In genomic region chr17:8290043-8290442, GRCh38 we compare ENCODE assay signal across 13 cellular contexts. TPM values are rescaled to one million over a fixed set of nuclear protein-coding genes. Genes with fewer than 3 reads are reported as not detected.
DNase-seq lines count a peak whose midpoint lies in the region; ATAC-seq and TF ChIP-seq lines count a peak whose summit lies in the region.
"Had no signal": no experiment of that assay in that cellular context is flagged by ENCODE, and none has a peak within 500 bp of the region (broad histone marks: within the 10 kb centered on the region; RNA-seq: fewer than 3 reads in every experiment).

No MANE protein-coding gene starts in this region.

- no peaks in the 10 kb centered on the region for H4K20me1 ChIP-seq in hepatocyte (ENCODE audit: insufficient read depth, poor library complexity, severe bottlenecking)

- no peaks in the 10 kb centered on the region for H3K9me2 ChIP-seq in hepatocyte (replicated peaks; ENCODE audit: insufficient read depth)

- no peaks in the 10 kb centered on the region for H3K36me3 ChIP-seq in hepatocyte (replicated peaks; ENCODE audit: insufficient read depth, low read depth)
- H3K36me3 ChIP-seq: thyroid gland had no signal

- H3K4me1 ChIP-seq in hepatocyte (ENCODE audit: insufficient read depth), result peaks cover 16% of the 10 kb centered on the region

- H3K27ac ChIP-seq in AG04450 (ENCODE audit: low read depth, low read length), result no peak overlapping the region
- no peak overlapping the region for H3K27ac ChIP-seq in hepatocyte

- CTCF ChIA-PET in AG04450 (lab: Charles Lee), result no interaction called here

- peak overlapping the region; percentile 69 for H3K27ac Mint-ChIP-seq in T-helper 17 cell

- DNase-seq in AG04450 (ENCODE audit: low read depth, low spot score) (no peak), EL (peak; percentile 36), T-helper 17 cell (no peak), hepatocyte (ENCODE audit: low spot score) (no peak), NCI-H2081 (lab: John Stamatoyannopoulos, UW) (no peak)
- DNase-seq: COR-L47, dorsolateral prefrontal cortex, NCI-H1930, thyroid gland had no signal

- 71% methylated on average over 3 of the region's 3 CpGs for WGBS in hepatocyte (ENCODE audit: low lambda C conversion rate, missing lambda C conversion rate)

- H3K4me3 ChIP-seq in AG04450 (ENCODE audit: low read depth, low read length) (peak overlapping the region; percentile 7; the same call in 1 of the 2 replicates), hepatocyte (no peak overlapping the region)

- peaks cover 36% of the 10 kb centered on the region for H3K4me1 Mint-ChIP-seq in T-helper 17 cell

- peaks cover 4% of the 10 kb centered on the region for H3K79me2 ChIP-seq in hepatocyte

- H3K36me3 Mint-ChIP-seq in T-helper 17 cell (ENCODE audit: low read depth), result no peaks in the 10 kb centered on the region

- H3K27me3 Mint-ChIP-seq in T-helper 17 cell, result no peaks in the 10 kb centered on the region

- POLR2A ChIA-PET in AG04450 (lab: Yijun Ruan, JAX), result no interaction called here

- no peaks in the 10 kb centered on the region; the same call in 1 of the 2 replicates for H3K9me3 ChIP-seq in AG04450 (ENCODE audit: control insufficient read depth, insufficient read depth, low read length)
- no peaks in the 10 kb centered on the region for H3K9me3 ChIP-seq in T-helper 17 cell (ENCODE audit: control insufficient read depth, low read length, poor library complexity, severe bottlenecking)
- H3K9me3 ChIP-seq in hepatocyte (ENCODE audit: low read depth), result no peaks in the 10 kb centered on the region
- H3K9me3 ChIP-seq: thyroid gland had no signal

- ATAC-seq in T-helper 17 cell (no peak), HG03442 (IDR thresholded peaks at IDR 0.05; ENCODE audit: unreplicated experiment) (no peak), HG03025 (IDR thresholded peaks at IDR 0.05; ENCODE audit: low FRiP score, unreplicated experiment) (no peak), HG02981 (IDR thresholded peaks at IDR 0.05; ENCODE audit: unreplicated experiment) (no peak)

- TF ChIP-seq CTCF in AG04450 (IDR thresholded peaks at IDR 0.05; ENCODE audit: low read depth, low read length) (no peak), hepatocyte (IDR thresholded peaks at IDR 0.05; ENCODE audit: poor library complexity) (no peak)

- peak overlapping the region; percentile 94 for H3K4me3 Mint-ChIP-seq in T-helper 17 cell

- no peak overlapping the region for H2AFZ ChIP-seq in hepatocyte

- H3K27me3 ChIP-seq in AG04450 (ENCODE audit: control insufficient read depth, insufficient read depth, low read length), result no peaks in the 10 kb centered on the region
- H3K27me3 ChIP-seq in hepatocyte, result no peaks in the 10 kb centered on the region
- H3K27me3 ChIP-seq: dorsolateral prefrontal cortex, thyroid gland had no signal

- H3K4me2 ChIP-seq in hepatocyte, result peak overlapping the region; percentile 85

RNA-seq across cellular contexts. Expression of gene RANGRF, which starts 1.6 kb away (rescaled TPM):
- polyA plus RNA-seq in AG04450 (2011; rRNA removed) (26.4 and 30.8 TPM in 2 replicates), hepatocyte (41.9 and 42.5 TPM in 2 replicates)
- 10.9 and 16.9 TPM in 2 replicates for polyA minus RNA-seq in AG04450 (2011; rRNA and poly(A)+ RNA removed)
- total RNA-seq in T-helper 17 cell (10 to 100 TPM; 27.0 to 36.2 TPM), hepatocyte (7.9 and 17.6 TPM in 2 replicates)

RNA-seq across cellular contexts. Expression of gene SLC25A35, which starts 5.2 kb away (rescaled TPM):
- polyA plus RNA-seq in AG04450 (2011; rRNA removed) (1.4 and 1.9 TPM in 2 replicates), hepatocyte (1.9 and 3.0 TPM in 2 replicates)
- 1.7 and 2.5 TPM in 2 replicates for polyA minus RNA-seq in AG04450 (2011; rRNA and poly(A)+ RNA removed)
- total RNA-seq in T-helper 17 cell (1 to 10 TPM; 8.3 to 8.7 TPM), hepatocyte (0.52 and 1.6 TPM in 2 replicates)

RNA-seq across cellular contexts. Expression of gene ARHGEF15, which starts 20.0 kb away (rescaled TPM):
- polyA plus RNA-seq in AG04450 (2011; rRNA removed) (not detected in 2 replicates), hepatocyte (0.32 TPM in 1 of 2 replicates, not detected in the other)
- polyA minus RNA-seq in AG04450 (2011; rRNA and poly(A)+ RNA removed), result not detected in 2 replicates
- total RNA-seq in T-helper 17 cell (not detected), hepatocyte (0.03 and 0.12 TPM in 2 replicates)
- total RNA-seq: HT-29 had no signal

RNA-seq across cellular contexts. Expression of gene PFAS, which starts 41.0 kb away (rescaled TPM):
- polyA plus RNA-seq in AG04450 (2011; rRNA removed) (14.0 and 18.5 TPM in 2 replicates), hepatocyte (13.6 and 16.1 TPM in 2 replicates)
- polyA minus RNA-seq in AG04450 (2011; rRNA and poly(A)+ RNA removed), result 26.5 and 49.1 TPM in 2 replicates
- total RNA-seq in T-helper 17 cell (10 to 100 TPM; 21.1 to 27.0 TPM), hepatocyte (10.5 and 18.8 TPM in 2 replicates)

RNA-seq across cellular contexts. Expression of gene CTC1, which starts 42.2 kb away (rescaled TPM):
- polyA plus RNA-seq in AG04450 (2011; rRNA removed), result 6.1 and 7.3 TPM in 2 replicates
- polyA minus RNA-seq in AG04450 (2011; rRNA and poly(A)+ RNA removed), result 12.2 and 17.3 TPM in 2 replicates
- 100 to 1,000 TPM; 218 TPM for total RNA-seq in T-helper 17 cell
- total RNA-seq in hepatocyte, result 6.3 and 11.4 TPM in 2 replicates
- polyA plus RNA-seq in hepatocyte, result 17.2 and 19.4 TPM in 2 replicates
